In the genomic region with DNA sequence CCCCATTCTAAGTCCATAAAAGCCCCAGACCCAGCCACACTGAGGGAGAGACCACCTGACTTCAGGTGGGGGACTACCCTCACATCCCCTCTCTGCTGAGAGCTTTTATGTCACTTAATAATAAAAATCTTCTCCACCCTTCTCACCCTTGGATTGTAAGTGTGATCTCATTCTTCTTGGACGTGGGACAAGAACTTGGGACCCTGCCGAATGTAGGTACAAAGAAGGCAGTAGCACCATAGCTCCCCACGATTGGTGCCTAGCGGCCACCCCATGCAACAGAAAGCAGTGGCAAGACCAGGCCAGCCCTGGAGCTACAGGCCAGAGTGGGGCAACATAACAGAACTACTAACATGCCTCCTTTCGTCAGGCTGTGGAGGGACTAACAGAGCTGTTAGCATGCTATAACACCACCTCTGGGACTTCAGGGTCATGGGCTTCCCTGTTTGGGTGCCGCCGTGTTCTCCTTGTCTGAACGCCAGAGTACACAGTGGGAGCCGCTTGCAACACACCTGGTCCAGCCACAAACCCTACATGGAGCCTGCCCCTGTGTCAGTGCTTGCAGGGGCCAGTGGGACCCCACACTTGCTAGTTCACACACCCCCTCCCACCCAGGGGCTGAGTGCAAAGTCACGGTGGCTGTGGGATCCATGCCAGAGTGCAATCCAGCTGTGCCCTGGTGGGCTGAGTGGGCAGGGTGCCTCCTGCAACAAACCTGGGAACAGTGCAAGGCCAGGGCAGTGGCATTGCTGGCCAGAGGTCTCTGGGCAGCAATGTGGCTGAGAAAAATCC, we compare ENCODE assay signal across 20 cellular contexts. TPM values are rescaled to one million over a fixed set of nuclear protein-coding genes. Genes with fewer than 3 reads are reported as not detected.
A peak's percentile ranks its signal among the peaks of the same experiment; 100 is the strongest.
DNase-seq lines count a peak whose midpoint lies in the region; ATAC-seq, FAIRE-seq and TF ChIP-seq lines count a peak whose summit lies in the region.
"Had no signal": no experiment of that assay in that cellular context is flagged by ENCODE, and none has a peak within 500 bp of the region (broad histone marks: within the 10 kb centered on the region; RNA-seq: fewer than 3 reads in every experiment).

No MANE protein-coding gene starts in this region.

- no peak for FAIRE-seq in K562 (lab: Jason Lieb, UNC)
- FAIRE-seq: G401.6, GM12891, HTR-8/SVneo had no signal

- dilution Hi-C loops in mammary epithelial cell (cut with HindIII; ENCODE audit: low sequenced_read_pairs) = no loop called here

- no peak overlapping the region for H3K4ac ChIP-seq in neuronal stem cell (ENCODE audit: low read length)

- H4K20me1 ChIP-seq in K562 (replicated peaks; ENCODE audit: control insufficient read depth, insufficient read depth, low read length) (no peaks in the 10 kb centered on the region), mammary epithelial cell (ENCODE audit: insufficient read depth, low read length) (no peaks in the 10 kb centered on the region)
- H4K20me1 ChIP-seq: BLaER1 had no signal

- TF ChIP-seq RAD21 in K562 (CRISPR knock-in tag; conservative IDR thresholded peaks at IDR 0.05 in 1 of 2, IDR thresholded peaks at IDR 0.05 in 1 of 2) = no peak
- TF ChIP-seq RAD21 in liver (IDR thresholded peaks at IDR 0.05) = no peak

- H4K8ac ChIP-seq in neuronal stem cell (ENCODE audit: low read depth, low read length) = no peak overlapping the region

- H3K79me2 ChIP-seq in K562 (ENCODE audit: control insufficient read depth, insufficient read depth, low read length) (no peaks in the 10 kb centered on the region), mammary epithelial cell (ENCODE audit: insufficient read depth, low read length) (no peaks in the 10 kb centered on the region)

- H3K27me3 Mint-ChIP-seq in Calu3 (ENCODE audit: unreplicated experiment) = peaks cover 2% of the 10 kb centered on the region
- peaks cover 15% of the 10 kb centered on the region for H3K27me3 Mint-ChIP-seq in activated CD4-positive, alpha-beta T cell treated with anti-CD3 and anti-CD28 coated beads, Interleukin-2, amount 10 ng/mL, durations not matched to agents 7 days and 5 days

- no peak overlapping the region for H2BK5ac ChIP-seq in neuronal stem cell (ENCODE audit: low read length)

- H3K4me2 ChIP-seq in K562 (ENCODE audit: insufficient read depth, low read length) (no peak overlapping the region), neuronal stem cell (ENCODE audit: insufficient read depth, low read length, poor library complexity, severe bottlenecking) (no peak overlapping the region), mammary epithelial cell (ENCODE audit: insufficient read depth, low read depth, low read length) (no peak overlapping the region)
- H3K4me2 ChIP-seq: BLaER1 had no signal

- H2BK15ac ChIP-seq in neuronal stem cell (ENCODE audit: low read length) = peak overlapping the region; percentile 3

- H3K9me3 ChIP-seq in K562 (replicated peaks; ENCODE audit: control insufficient read depth, insufficient read depth, low read depth, low read length) = peaks cover 6% of the 10 kb centered on the region; the same call in 1 of the 2 replicates
- peaks cover 0 to 3% (median 0%) of the 10 kb centered on the region in 4 donors for H3K9me3 ChIP-seq in liver (ENCODE audit: control insufficient read depth in 4 of 4, low read length in 3 of 4)
- peaks cover 0 to 5% of the 10 kb centered on the region in 2 donors for H3K9me3 ChIP-seq in neuronal stem cell (replicated peaks in 1 of 2; ENCODE audit: control insufficient read depth in 2 of 2, insufficient read depth in 1 of 2, low read depth in 1 of 2, low read length in 2 of 2)
- H3K9me3 ChIP-seq in mammary epithelial cell (replicated peaks; ENCODE audit: insufficient read depth, low read length) = no peaks in the 10 kb centered on the region

- no peak for TF ChIP-seq EP300 in K562 (IDR thresholded peaks at IDR 0.05; ENCODE audit: low read length)

- H3K14ac ChIP-seq in neuronal stem cell (ENCODE audit: low read length) = peak overlapping the region; percentile 11

- peak overlapping the region; percentile 25 for H3K23ac ChIP-seq in neuronal stem cell (ENCODE audit: low read depth, low read length, poor library complexity)

- H3K4me3 ChIP-seq in K562 = no peak overlapping the region
- no peak overlapping the region for H3K4me3 ChIP-seq in liver (ENCODE audit: low read depth in 1 of 3, low read length in 3 of 3)
- peak overlapping the region in 1 of 2 donors; percentile 7 for H3K4me3 ChIP-seq in neuronal stem cell (ENCODE audit: low read length in 2 of 2)
- H3K4me3 ChIP-seq in mammary epithelial cell (replicated peaks in 1 of 3; ENCODE audit: insufficient read depth in 1 of 3, low read depth in 2 of 3, low read length in 3 of 3) = no peak overlapping the region
- H3K4me3 ChIP-seq: BLaER1, HAP-1 had no signal

- no peaks in the 10 kb centered on the region; a peak in 2 of 5 replicates for H3K27me3 ChIP-seq in K562 (ENCODE audit: control insufficient read depth in 2 of 2, insufficient read depth in 2 of 2, low read length in 2 of 2)
- no peaks in the 10 kb centered on the region for H3K27me3 ChIP-seq in liver (ENCODE audit: control insufficient read depth in 4 of 4, insufficient read depth in 4 of 4, low read length in 3 of 4)
- H3K27me3 ChIP-seq in neuronal stem cell (ENCODE audit: control insufficient read depth in 3 of 3, insufficient read depth in 3 of 3, low read depth in 1 of 3, low read length in 3 of 3) = peaks cover 0 to 15% (median 0%) of the 10 kb centered on the region in 3 experiments
- no peaks in the 10 kb centered on the region for H3K27me3 ChIP-seq in mammary epithelial cell (ENCODE audit: insufficient read depth, low read length)

- H3K79me1 ChIP-seq in neuronal stem cell (ENCODE audit: low read depth, low read length) = peaks cover 1% of the 10 kb centered on the region

- POLR2A ChIA-PET in K562 (lab: Yijun Ruan, JAX) = interaction anchor here (1.1 kb wide), 1 partner anchor 15 kb away, joined by 3 read pairs; no protein-coding TSS in a partner anchor
- POLR2A ChIA-PET in activated CD4-positive, alpha-beta T cell treated with anti-CD3 and anti-CD28 coated beads, Interleukin-2, amount 10 ng/mL, durations not matched to agents 7 days and 5 days (lab: Charles Lee) = no interaction called here

- peak overlapping the region; percentile 84 for H3K18ac ChIP-seq in neuronal stem cell (ENCODE audit: low read length)

- H3K36me3 Mint-ChIP-seq in Calu3 (ENCODE audit: insufficient read depth, unreplicated experiment) = peaks cover 20% of the 10 kb centered on the region
- no peaks in the 10 kb centered on the region for H3K36me3 Mint-ChIP-seq in activated CD4-positive, alpha-beta T cell treated with anti-CD3 and anti-CD28 coated beads, Interleukin-2, amount 10 ng/mL, durations not matched to agents 7 days and 5 days (ENCODE audit: low read depth)

- intact Hi-C loops in Calu3 (cut with micrococcal nuclease; ENCODE audit: unreplicated experiment) = no loop called here
- intact Hi-C loops in K562 (cut with micrococcal nuclease) = no loop called here
- intact Hi-C loops in mammary epithelial cell (cut with micrococcal nuclease) = no loop called here

- H2AFZ ChIP-seq in K562 (ENCODE audit: low read depth, low read length) (no peak overlapping the region), neuronal stem cell (ENCODE audit: low read length) (no peak overlapping the region), mammary epithelial cell (ENCODE audit: low read depth, low read length) (no peak overlapping the region)

- no peak overlapping the region for H2BK120ac ChIP-seq in neuronal stem cell (ENCODE audit: low read depth, low read length)

- WGBS in K562 (ENCODE audit: insufficient coverage, low coverage, missing lambda C conversion rate) = 52% methylated on average over 10 of the region's 10 CpGs
- WGBS in liver = 53% methylated on average over 10 of the region's 10 CpGs
- no CpG with 5 or more reads among the region's 10 CpGs for WGBS in neuronal stem cell (ENCODE audit: extremely low coverage in 2 of 2, insufficient read length in 2 of 2, insufficient replicate concordance in 1 of 2), 2 donors
- 85% methylated on average over 8 of the region's 10 CpGs for WGBS in mammary epithelial cell (ENCODE audit: low coverage, missing lambda C conversion rate)

- peak overlapping the region; percentile 12 for H3K27ac Mint-ChIP-seq in Calu3 (ENCODE audit: unreplicated experiment)
- H3K27ac Mint-ChIP-seq in activated CD4-positive, alpha-beta T cell treated with anti-CD3 and anti-CD28 coated beads, Interleukin-2, amount 10 ng/mL, durations not matched to agents 7 days and 5 days = no peak overlapping the region
- H3K27ac Mint-ChIP-seq: CD8-positive, alpha-beta memory T cell; HFFc6 had no signal

- H3K4me1 Mint-ChIP-seq in Calu3 (ENCODE audit: low read depth, unreplicated experiment) = peaks cover 28% of the 10 kb centered on the region
- H3K4me1 Mint-ChIP-seq in activated CD4-positive, alpha-beta T cell treated with anti-CD3 and anti-CD28 coated beads, Interleukin-2, amount 10 ng/mL, durations not matched to agents 7 days and 5 days = peaks cover 20% of the 10 kb centered on the region

- H3K4me1 ChIP-seq in K562 (replicated peaks in 1 of 2; ENCODE audit: control insufficient read depth in 2 of 2, insufficient read depth in 2 of 2, low read length in 2 of 2) = peaks cover 13 to 16% of the 10 kb centered on the region in 2 experiments; a peak in 4 of 5 replicates
- peaks cover 7 to 33% (median 25%) of the 10 kb centered on the region in 4 donors for H3K4me1 ChIP-seq in liver (ENCODE audit: control insufficient read depth in 4 of 4, insufficient read depth in 4 of 4, low read length in 3 of 4)
- H3K4me1 ChIP-seq in neuronal stem cell (ENCODE audit: control insufficient read depth in 2 of 2, insufficient read depth in 1 of 2, low read depth in 1 of 2, low read length in 2 of 2) = peaks cover 0 to 6% of the 10 kb centered on the region in 2 donors
- H3K4me1 ChIP-seq in mammary epithelial cell (ENCODE audit: insufficient read depth, low read length) = no peaks in the 10 kb centered on the region
- H3K4me1 ChIP-seq: BLaER1, HAP-1 had no signal

- no peak overlapping the region for H3K4me3 Mint-ChIP-seq in Calu3 (ENCODE audit: low read depth, unreplicated experiment)
- H3K4me3 Mint-ChIP-seq in activated CD4-positive, alpha-beta T cell treated with anti-CD3 and anti-CD28 coated beads, Interleukin-2, amount 10 ng/mL, durations not matched to agents 7 days and 5 days = no peak overlapping the region
- H3K4me3 Mint-ChIP-seq: CD8-positive, alpha-beta memory T cell; HFFc6 had no signal

- no peaks in the 10 kb centered on the region for H3K9me1 ChIP-seq in K562 (ENCODE audit: control insufficient read depth, insufficient read depth, low read length)

- no TSS peak for BruUV-seq in Calu3 (replicated peaks; lab: Mats Ljungman, UMichigan)
- no TSS peak for BruUV-seq in K562 (replicated peaks; lab: Mats Ljungman, UMichigan)
- no TSS peak for BruUV-seq in mammary epithelial cell (replicated peaks; lab: Mats Ljungman, UMichigan)

- H3K9ac ChIP-seq in K562 (ENCODE audit: insufficient read depth in 1 of 2, low read depth in 2 of 2, low read length in 2 of 2) = no peak overlapping the region
- H3K9ac ChIP-seq in liver (ENCODE audit: low read depth in 1 of 2, low read length in 2 of 2) = no peak overlapping the region
- peak overlapping the region; percentile 39 for H3K9ac ChIP-seq in neuronal stem cell (ENCODE audit: low read depth, low read length, poor library complexity)
- H3K9ac ChIP-seq in mammary epithelial cell (ENCODE audit: insufficient read depth, low read length) = no peak overlapping the region
- H3K9ac ChIP-seq: BLaER1 had no signal

- TF ChIP-seq CTCF in Calu3 (IDR thresholded peaks at IDR 0.05; ENCODE audit: unreplicated experiment) (no peak), K562 (IDR thresholded peaks at IDR 0.05 in 2 of 3, conservative IDR thresholded peaks at IDR 0.05 in 1 of 3; ENCODE audit: insufficient read depth in 2 of 3, low read depth in 1 of 3, low read length in 3 of 3) (no peak), liver (IDR thresholded peaks at IDR 0.05; ENCODE audit: low read depth, low read length, missing input control) (no peak), mammary epithelial cell (conservative IDR thresholded peaks at IDR 0.05 in 1 of 2, IDR thresholded peaks at IDR 0.05 in 1 of 2; ENCODE audit: extremely low read depth in 1 of 2, insufficient read depth in 1 of 2, low read depth in 1 of 2, low read length in 2 of 2) (no peak)

- peaks cover 4% of the 10 kb centered on the region for H3K9me3 Mint-ChIP-seq in Calu3 (ENCODE audit: low read depth, unreplicated experiment)
- H3K9me3 Mint-ChIP-seq in activated CD4-positive, alpha-beta T cell treated with anti-CD3 and anti-CD28 coated beads, Interleukin-2, amount 10 ng/mL, durations not matched to agents 7 days and 5 days = peaks cover 12% of the 10 kb centered on the region
- H3K9me3 Mint-ChIP-seq: HFFc6 had no signal

- H4K91ac ChIP-seq in neuronal stem cell (ENCODE audit: low read depth, low read length, poor library complexity) = no peak overlapping the region

- DNase-seq in Calu3 = no peak
- no peak for DNase-seq in K562 (ENCODE audit: extremely low read depth in 1 of 4, low spot score in 3 of 4)
- DNase-seq in neuronal stem cell (ENCODE audit: low spot score) = no peak
- DNase-seq in COR-L47 (lab: John Stamatoyannopoulos, UW) = no peak
- no peak for DNase-seq in mammary epithelial cell
- no peak for DNase-seq in activated CD4-positive, alpha-beta T cell treated with anti-CD3 and anti-CD28 coated beads, Interleukin-2, amount 10 ng/mL, durations not matched to agents 7 days and 5 days
- DNase-seq: 8988T; AML-193; CD8-positive, alpha-beta memory T cell; DMS79 treated with DMSO at 0.1 percent for 48 hours; EL; GOT3; HFFc6; KBM-7 had no signal

- peak overlapping the region; percentile 27 for H2AK5ac ChIP-seq in neuronal stem cell (ENCODE audit: low read depth, low read length)

- H2BK12ac ChIP-seq in neuronal stem cell (ENCODE audit: low read length) = no peak overlapping the region

- in situ Hi-C loops in K562 (cut with MboI) = no loop called here
- in situ Hi-C loops in mammary epithelial cell (cut with MboI; ENCODE audit: low sequenced_read_pairs in 2 of 2) = no loop called here

- CTCF ChIA-PET in Calu3 (lab: Charles Lee) (interaction anchor here (0.6 kb wide), 1 partner anchor 9 kb away, joined by 4 read pairs; no protein-coding TSS in a partner anchor), K562 (lab: Yijun Ruan, JAX; ENCODE audit: low intra/inter-chr PET ratio) (no interaction called here), mammary epithelial cell (lab: Charles Lee; ENCODE audit: low non-redundant PET) (no interaction called here)
- CTCF ChIA-PET in activated CD4-positive, alpha-beta T cell treated with anti-CD3 and anti-CD28 coated beads, Interleukin-2, amount 10 ng/mL, durations not matched to agents 7 days and 5 days (lab: Charles Lee) = interaction anchor here (1.2 kb wide), 1 partner anchor 21 kb away, joined by 3 read pairs; no protein-coding TSS in a partner anchor

- H3K27ac ChIP-seq in K562 (ENCODE audit: extremely low read depth, low read depth, low read length) (no peak overlapping the region), liver (ENCODE audit: low read depth in 1 of 2, low read length in 2 of 2) (peak overlapping the region; percentile 59 to 70), neuronal stem cell (replicated peaks; ENCODE audit: low read length) (no peak overlapping the region), mammary epithelial cell (ENCODE audit: insufficient read depth, low read depth, low read length) (no peak overlapping the region)
- H3K27ac ChIP-seq: BLaER1 had no signal

- no peaks in the 10 kb centered on the region for H3K36me3 ChIP-seq in K562 (ENCODE audit: control insufficient read depth, insufficient read depth, low read length)
- H3K36me3 ChIP-seq in liver (ENCODE audit: control insufficient read depth in 4 of 4, insufficient read depth in 3 of 4, low read depth in 1 of 4, low read length in 3 of 4) = no peaks in the 10 kb centered on the region
- no peaks in the 10 kb centered on the region for H3K36me3 ChIP-seq in neuronal stem cell (replicated peaks in 1 of 2; ENCODE audit: control insufficient read depth in 2 of 2, insufficient read depth in 2 of 2, low read length in 2 of 2)
- no peaks in the 10 kb centered on the region for H3K36me3 ChIP-seq in mammary epithelial cell (ENCODE audit: insufficient read depth, low read length)
- H3K36me3 ChIP-seq: HAP-1 had no signal

- no peak for TF ChIP-seq POLR2A in K562 (conservative IDR thresholded peaks at IDR 0.05)

- no peak for ATAC-seq in K562

RNA-seq across cellular contexts. Expression of gene FBXO17, which starts 5.2 kb away (rescaled TPM):
- total RNA-seq in Calu3 (2022) (20.1 and 24.2 TPM in 2 replicates), K562 (2014; rRNA removed) (20.3 and 22.2 TPM in 2 replicates), K562 (2014; rRNA removed; fragmentation: Illumina TruSeq; extraction: Trizol) (8.8 and 12.2 TPM in 2 replicates), K562 (2015; rRNA removed; fragmentation: Illumina TruSeq; extraction: Trizol) (13.9 and 14.3 TPM in 2 replicates), K562 (2021) (25.0 and 27.1 TPM in 2 replicates), liver (10 to 100 TPM; 21.3 to 31.9 TPM), mammary epithelial cell (10 to 100 TPM; 18.6 to 25.8 TPM)
- 34.4 and 55.5 TPM in 2 replicates for total RNA-seq in K562 (2011; cell fraction: chromatin; rRNA removed; ENCODE audit: low replicate concordance)
- total RNA-seq in K562 (2011; cell fraction: nucleolus; rRNA removed) = 36.2 and 40.0 TPM in 2 replicates
- total RNA-seq in K562 (2011; cell fraction: nucleoplasm; rRNA removed) = 47.3 and 49.4 TPM in 2 replicates
- polyA plus RNA-seq in K562 (2011; rRNA removed) (19.0 and 26.6 TPM in 2 replicates), K562 (2014; fragmentation: Illumina TruSeq; extraction: Trizol) (20.1 and 24.9 TPM in 2 replicates), K562 (2014; fragmentation: Nextera tagmentation; extraction: Ambion mirVana) (1 to 10 TPM; 4.1 to 4.9 TPM), K562 (2014; rRNA removed) (19.9 and 21.9 TPM in 2 replicates), liver (10 to 100 TPM; 19.7 to 25.6 TPM), mammary epithelial cell (7.1 TPM)
- polyA plus RNA-seq in K562 (2011; cell fraction: cytosol; rRNA removed) = 17.3 and 30.3 TPM in 2 replicates
- 48.1 and 51.6 TPM in 2 replicates for polyA plus RNA-seq in K562 (2011; cell fraction: nucleus; rRNA removed)
- 26.6 and 27.5 TPM in 2 replicates for polyA plus RNA-seq in K562 (2012)
- 7.0 and 8.0 TPM in 2 replicates for polyA minus RNA-seq in K562 (2011; rRNA and poly(A)+ RNA removed)
- polyA minus RNA-seq in K562 (2011; cell fraction: cytosol; rRNA and poly(A)+ RNA removed) = 7.3 and 10.3 TPM in 2 replicates
- 11.4 and 13.1 TPM in 2 replicates for polyA minus RNA-seq in K562 (2011; cell fraction: nucleus; rRNA and poly(A)+ RNA removed)
- 23.3 TPM for polyA plus RNA-seq in neuronal stem cell (2013, experiment 1 of 2)
- polyA plus RNA-seq in neuronal stem cell (2013, experiment 2 of 2) = 24.3 TPM
- polyA minus RNA-seq in mammary epithelial cell = 5.7 TPM
- under 1 TPM in 1 of 2 experiments, not detected in 1; 0.35 TPM for total RNA-seq in activated CD4-positive, alpha-beta T cell treated with anti-CD3 and anti-CD28 coated beads, Interleukin-2, amount 10 ng/mL, durations not matched to agents 7 days and 5 days
- total RNA-seq: CD8-positive, alpha-beta memory T cell had no signal

RNA-seq across cellular contexts. Expression of gene MRPS12, which starts 50.0 kb away (rescaled TPM):
- 73.1 and 88.2 TPM in 2 replicates for total RNA-seq in Calu3 (2022)
- total RNA-seq in K562 (2011; cell fraction: chromatin; rRNA removed; ENCODE audit: low replicate concordance) = 18.6 and 46.8 TPM in 2 replicates
- total RNA-seq in K562 (2011; cell fraction: nucleolus; rRNA removed) = 67.2 and 67.4 TPM in 2 replicates
- 46.9 and 47.3 TPM in 2 replicates for total RNA-seq in K562 (2011; cell fraction: nucleoplasm; rRNA removed)
- total RNA-seq in K562 (2014; rRNA removed) = 174 and 225 TPM in 2 replicates
- total RNA-seq in K562 (2014; rRNA removed; fragmentation: Illumina TruSeq; extraction: Trizol) = 31.3 and 41.1 TPM in 2 replicates
- total RNA-seq in K562 (2015; rRNA removed; fragmentation: Illumina TruSeq; extraction: Trizol) = 91.9 and 92.7 TPM in 2 replicates
- 144 and 156 TPM in 2 replicates for total RNA-seq in K562 (2021)
- 52.0 and 68.0 TPM in 2 replicates for polyA plus RNA-seq in K562 (2011; rRNA removed)
- 122 and 307 TPM in 2 replicates for polyA plus RNA-seq in K562 (2011; cell fraction: cytosol; rRNA removed)
- 53.5 and 73.2 TPM in 2 replicates for polyA plus RNA-seq in K562 (2011; cell fraction: nucleus; rRNA removed)
- 78.3 and 98.7 TPM in 2 replicates for polyA plus RNA-seq in K562 (2012)
- polyA plus RNA-seq in K562 (2014; fragmentation: Illumina TruSeq; extraction: Trizol) = 42.9 and 93.5 TPM in 2 replicates
- 10 to 100 TPM in 1 of 2 experiments, 1 to 10 TPM in 1; 8.1 to 34.5 TPM for polyA plus RNA-seq in K562 (2014; fragmentation: Nextera tagmentation; extraction: Ambion mirVana)
- 143 and 177 TPM in 2 replicates for polyA plus RNA-seq in K562 (2014; rRNA removed)
- 16.9 and 20.7 TPM in 2 replicates for polyA minus RNA-seq in K562 (2011; rRNA and poly(A)+ RNA removed)
- 41.0 and 46.2 TPM in 2 replicates for polyA minus RNA-seq in K562 (2011; cell fraction: cytosol; rRNA and poly(A)+ RNA removed)
- polyA minus RNA-seq in K562 (2011; cell fraction: nucleus; rRNA and poly(A)+ RNA removed) = 23.0 and 36.5 TPM in 2 replicates
- 10 to 100 TPM; 19.0 to 20.2 TPM for total RNA-seq in liver
- polyA plus RNA-seq in liver = 10 to 100 TPM; 59.6 to 62.0 TPM
- polyA plus RNA-seq in neuronal stem cell (2013, experiment 1 of 2) = 29.7 TPM
- 30.0 TPM for polyA plus RNA-seq in neuronal stem cell (2013, experiment 2 of 2)
- total RNA-seq in mammary epithelial cell = 10 to 100 TPM; 23.8 to 58.8 TPM
- 66.4 TPM for polyA plus RNA-seq in mammary epithelial cell
- 21.1 TPM for polyA minus RNA-seq in mammary epithelial cell
- total RNA-seq in activated CD4-positive, alpha-beta T cell treated with anti-CD3 and anti-CD28 coated beads, Interleukin-2, amount 10 ng/mL, durations not matched to agents 7 days and 5 days = 10 to 100 TPM; 54.8 to 57.5 TPM

RNA-seq across cellular contexts. Expression of gene SARS2, which starts 50.2 kb away (rescaled TPM):
- 52.1 and 58.1 TPM in 2 replicates for total RNA-seq in Calu3 (2022)
- 95.5 and 266 TPM in 2 replicates for total RNA-seq in K562 (2011; cell fraction: chromatin; rRNA removed; ENCODE audit: low replicate concordance)
- total RNA-seq in K562 (2011; cell fraction: nucleolus; rRNA removed) = 170 and 174 TPM in 2 replicates
- total RNA-seq in K562 (2011; cell fraction: nucleoplasm; rRNA removed) = 96.4 and 116 TPM in 2 replicates
- total RNA-seq in K562 (2014; rRNA removed) = 32.2 and 39.5 TPM in 2 replicates
- 12.8 and 15.5 TPM in 2 replicates for total RNA-seq in K562 (2014; rRNA removed; fragmentation: Illumina TruSeq; extraction: Trizol)
- total RNA-seq in K562 (2015; rRNA removed; fragmentation: Illumina TruSeq; extraction: Trizol) = 36.3 and 38.0 TPM in 2 replicates
- total RNA-seq in K562 (2021) = 50.6 and 59.1 TPM in 2 replicates
- polyA plus RNA-seq in K562 (2011; rRNA removed) = 31.3 and 55.5 TPM in 2 replicates
- polyA plus RNA-seq in K562 (2011; cell fraction: cytosol; rRNA removed) = 42.5 and 85.9 TPM in 2 replicates
- 237 and 321 TPM in 2 replicates for polyA plus RNA-seq in K562 (2011; cell fraction: nucleus; rRNA removed)
- polyA plus RNA-seq in K562 (2012) = 39.9 and 57.3 TPM in 2 replicates
- polyA plus RNA-seq in K562 (2014; fragmentation: Illumina TruSeq; extraction: Trizol) = 31.7 and 55.2 TPM in 2 replicates
- 1 to 10 TPM; 3.1 to 7.0 TPM for polyA plus RNA-seq in K562 (2014; fragmentation: Nextera tagmentation; extraction: Ambion mirVana)
- 55.5 and 60.3 TPM in 2 replicates for polyA plus RNA-seq in K562 (2014; rRNA removed)
- polyA minus RNA-seq in K562 (2011; rRNA and poly(A)+ RNA removed) = 13.7 and 15.9 TPM in 2 replicates
- polyA minus RNA-seq in K562 (2011; cell fraction: cytosol; rRNA and poly(A)+ RNA removed) = 25.8 and 38.1 TPM in 2 replicates
- 41.6 and 51.5 TPM in 2 replicates for polyA minus RNA-seq in K562 (2011; cell fraction: nucleus; rRNA and poly(A)+ RNA removed)
- total RNA-seq in liver = 10 to 100 TPM; 15.9 to 19.2 TPM
- 10 to 100 TPM; 16.4 to 17.8 TPM for polyA plus RNA-seq in liver
- 35.8 TPM for polyA plus RNA-seq in neuronal stem cell (2013, experiment 1 of 2)
- 34.7 TPM for polyA plus RNA-seq in neuronal stem cell (2013, experiment 2 of 2)
- 10 to 100 TPM; 18.0 to 28.0 TPM for total RNA-seq in mammary epithelial cell
- 24.8 TPM for polyA plus RNA-seq in mammary epithelial cell
- 27.0 TPM for polyA minus RNA-seq in mammary epithelial cell
- 10 to 100 TPM; 33.4 to 37.9 TPM for total RNA-seq in activated CD4-positive, alpha-beta T cell treated with anti-CD3 and anti-CD28 coated beads, Interleukin-2, amount 10 ng/mL, durations not matched to agents 7 days and 5 days

RNA-seq across cellular contexts. Expression of gene FBXO27, which starts 51.6 kb away (rescaled TPM):
- total RNA-seq in Calu3 (2022) (9.6 and 14.6 TPM in 2 replicates), K562 (2014; rRNA removed) (3.7 and 9.0 TPM in 2 replicates), K562 (2014; rRNA removed; fragmentation: Illumina TruSeq; extraction: Trizol) (3.9 and 5.9 TPM in 2 replicates), K562 (2015; rRNA removed; fragmentation: Illumina TruSeq; extraction: Trizol) (5.0 and 5.6 TPM in 2 replicates), K562 (2021) (8.0 and 8.9 TPM in 2 replicates), liver (1 to 10 TPM; 3.1 to 4.3 TPM), mammary epithelial cell (1 to 10 TPM; 6.7 to 9.9 TPM)
- total RNA-seq in K562 (2011; cell fraction: chromatin; rRNA removed; ENCODE audit: low replicate concordance) = 2.8 and 7.1 TPM in 2 replicates
- 5.2 and 5.3 TPM in 2 replicates for total RNA-seq in K562 (2011; cell fraction: nucleolus; rRNA removed)
- 1.9 and 6.1 TPM in 2 replicates for total RNA-seq in K562 (2011; cell fraction: nucleoplasm; rRNA removed)
- polyA plus RNA-seq in K562 (2011; rRNA removed) (6.3 and 12.6 TPM in 2 replicates), K562 (2014; fragmentation: Illumina TruSeq; extraction: Trizol) (5.8 and 11.0 TPM in 2 replicates), K562 (2014; fragmentation: Nextera tagmentation; extraction: Ambion mirVana) (1 to 10 TPM; 1.8 to 2.6 TPM), K562 (2014; rRNA removed) (6.3 and 7.9 TPM in 2 replicates), liver (1 to 10 TPM; 2.1 to 5.0 TPM), mammary epithelial cell (7.2 TPM)
- polyA plus RNA-seq in K562 (2011; cell fraction: cytosol; rRNA removed) = 16.7 and 23.5 TPM in 2 replicates
- 5.5 and 8.1 TPM in 2 replicates for polyA plus RNA-seq in K562 (2011; cell fraction: nucleus; rRNA removed)
- 3.7 and 6.1 TPM in 2 replicates for polyA plus RNA-seq in K562 (2012)
- 7.2 and 12.8 TPM in 2 replicates for polyA minus RNA-seq in K562 (2011; rRNA and poly(A)+ RNA removed)
- 5.6 and 7.3 TPM in 2 replicates for polyA minus RNA-seq in K562 (2011; cell fraction: cytosol; rRNA and poly(A)+ RNA removed)
- 2.0 and 2.2 TPM in 2 replicates for polyA minus RNA-seq in K562 (2011; cell fraction: nucleus; rRNA and poly(A)+ RNA removed)
- polyA plus RNA-seq in neuronal stem cell (2013, experiment 1 of 2) = 8.9 TPM
- polyA plus RNA-seq in neuronal stem cell (2013, experiment 2 of 2) = 8.1 TPM
- 38.1 TPM for polyA minus RNA-seq in mammary epithelial cell
- total RNA-seq in activated CD4-positive, alpha-beta T cell treated with anti-CD3 and anti-CD28 coated beads, Interleukin-2, amount 10 ng/mL, durations not matched to agents 7 days and 5 days = not detected

Comparison
In these comparisons a context has a peak if more than half of its experiments do, and no peak if none do; other contexts are left out.
1. H3K27ac ChIP-seq: peak in liver (2 of 2); none in K562 (single experiment), neuronal stem cell (single experiment) and mammary epithelial cell (single experiment).
2. RNA of gene FBXO17, which starts 5.2 kb away (total RNA-seq): 21.3 to 31.9 TPM in liver, 18.6 to 25.8 TPM in mammary epithelial cell, 20.1 to 24.2 TPM in Calu3 and 8.8 to 55.5 TPM in K562; 0.35 TPM in activated CD4-positive, alpha-beta T cell treated with anti-CD3 and anti-CD28 coated beads, Interleukin-2, amount 10 ng/mL, durations not matched to agents 7 days and 5 days; every median in the first group is over 4 times any median in the second.
3. CTCF ChIA-PET loops: an anchor here in Calu3 (0.6 kb wide) and activated CD4-positive, alpha-beta T cell treated with anti-CD3 and anti-CD28 coated beads, Interleukin-2, amount 10 ng/mL, durations not matched to agents 7 days and 5 days (1.2 kb wide); none called in K562 and mammary epithelial cell.